Comparison of ENCODE assay signal across 10 cellular contexts in the genomic region with DNA sequence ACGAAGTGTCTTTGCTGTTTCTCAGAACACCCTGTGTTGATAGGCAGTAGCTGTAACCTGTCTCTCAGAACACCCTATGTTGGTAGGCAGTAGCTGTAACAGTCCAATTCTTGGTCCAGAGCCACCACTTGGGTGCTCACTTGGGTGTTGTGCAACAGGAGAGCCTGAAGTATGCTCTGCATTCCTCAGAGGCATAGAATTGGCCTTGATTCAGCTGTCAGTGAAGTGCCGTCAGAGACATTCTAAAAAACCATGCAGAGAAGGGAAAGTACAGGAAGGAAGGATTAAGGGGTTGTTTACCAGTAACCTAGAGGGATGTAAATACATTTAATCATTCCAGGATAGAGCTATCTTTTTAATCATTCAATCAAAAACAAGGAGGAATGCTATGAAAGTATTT.
DNase-seq lines count a peak whose midpoint lies in the region; ATAC-seq, FAIRE-seq and TF ChIP-seq lines count a peak whose summit lies in the region.
"Had no signal": no experiment of that assay in that cellular context is flagged by ENCODE, and none has a peak within 500 bp of the region (broad histone marks: within the 10 kb centered on the region; RNA-seq: fewer than 3 reads in every experiment).

No MANE protein-coding gene starts in this region.

- peak; percentile 92 for DNase-seq in EH (ENCODE audit: low read depth)
- DNase-seq in RPMI7951 (ENCODE audit: low read depth), result peak; percentile 73
- peak; percentile 88 for DNase-seq in fibroblast of gingiva (ENCODE audit: low read depth)
- DNase-seq in pancreas, result peak in 4 of 6 donors; percentile 50 to 68 (median 57)
- DNase-seq in D721Med (ENCODE audit: insufficient read length, low spot score), result no peak
- DNase-seq in activated effector memory CD4-positive, alpha-beta T cell treated with anti-CD3 and anti-CD28 coated beads, Interleukin-2, amount 50 U/mL, for 16 hours, result no peak
- DNase-seq in HT-29 (ENCODE audit: low spot score), result no peak
- DNase-seq: activated CD8-positive, alpha-beta memory T cell treated with anti-CD3 and anti-CD28 coated beads, Interleukin-2, amount 10 ng/mL, durations not matched to agents 7 days and 5 days; effector CD4-positive, alpha-beta T cell had no signal

- intact Hi-C loops in pancreas (cut with DNase I), result no loop called here

- FAIRE-seq in pancreas (lab: Jason Lieb, UNC) (no peak), D721Med (lab: Jason Lieb, UNC) (no peak)

- 51% methylated on average over 2 of the region's 2 CpGs for WGBS in pancreas, 2 donors

- no peaks in the 10 kb centered on the region for H3K27me3 ChIP-seq in pancreas

- peak overlapping the region in 1 of 4 donors; percentile 3 for H3K27ac ChIP-seq in pancreas

- TF ChIP-seq CTCF in pancreas (IDR thresholded peaks at IDR 0.05) (no peak), D721Med (IDR thresholded peaks at IDR 0.05; ENCODE audit: insufficient read depth, missing control alignments) (no peak)

- H3K4me3 ChIP-seq in pancreas, result no peak overlapping the region

- H3K36me3 ChIP-seq in pancreas, result no peaks in the 10 kb centered on the region

- H3K9me3 ChIP-seq in pancreas, result no peaks in the 10 kb centered on the region

- peaks cover 0 to 8% (median 0%) of the 10 kb centered on the region in 3 donors for H3K4me1 ChIP-seq in pancreas

- ATAC-seq in pancreas (peak; percentile 77 to 93 (median 90)), HG03442 (IDR thresholded peaks at IDR 0.05; ENCODE audit: unreplicated experiment) (no peak)
- ATAC-seq: activated CD8-positive, alpha-beta memory T cell treated with anti-CD3 and anti-CD28 coated beads, Interleukin-2, amount 10 ng/mL, durations not matched to agents 7 days and 5 days had no signal

Comparison
In these comparisons a context has a peak if more than half of its experiments do, and no peak if none do; other contexts are left out.
1. DNase-seq: peak in EH (single experiment), RPMI7951 (single experiment), fibroblast of gingiva (single experiment) and pancreas (4 of 6); none in D721Med (single experiment), activated effector memory CD4-positive, alpha-beta T cell treated with anti-CD3 and anti-CD28 coated beads, Interleukin-2, amount 50 U/mL, for 16 hours (single experiment) and HT-29 (single experiment).